1 cellular context compared by ENCODE assay signal in genomic region chr16:21523411-21524067, GRCh38.
TF ChIP-seq lines count a peak whose summit lies in the region.

No MANE protein-coding gene starts in this region.

TF ChIP-seq in GM23338, 12 proteins besides CTCF, POLR2A, EP300 and RAD21 (continued from another document):
- no peak for TF ChIP-seq ZNF462 (CRISPR knock-in tag; IDR thresholded peaks at IDR 0.05)
- no peak for TF ChIP-seq ETS1 (IDR thresholded peaks at IDR 0.05)
- TF ChIP-seq POLR2AphosphoS5 (IDR thresholded peaks at IDR 0.05; ENCODE audit: low read depth), result no peak
